In the genomic region with DNA sequence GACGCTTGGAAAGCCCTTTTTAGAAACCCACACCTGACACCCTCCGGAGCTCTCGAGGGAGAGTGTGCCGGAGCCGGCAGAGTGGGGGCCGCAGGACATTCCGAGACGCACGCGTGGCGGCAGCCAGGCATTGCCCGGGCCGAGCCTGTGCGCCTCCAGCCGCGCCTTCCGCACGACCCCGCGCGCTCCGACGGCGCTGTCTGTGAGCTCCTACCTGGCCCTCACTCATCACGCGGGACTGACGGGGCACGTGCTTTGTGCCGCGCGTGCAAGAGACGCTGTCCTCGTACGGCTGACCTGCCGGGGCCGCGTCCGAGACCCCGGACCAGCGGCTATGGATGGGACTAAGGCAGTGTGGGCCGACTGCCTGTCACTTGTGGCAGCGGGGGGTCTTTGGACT, we compare ENCODE assay signal across 1 cellular context.
TF ChIP-seq lines count a peak whose summit lies in the region.

No MANE protein-coding gene starts in this region.

TF ChIP-seq in K562, 482 proteins besides CTCF, POLR2A, EP300 and RAD21:
- TF ChIP-seq HDAC6 (IDR thresholded peaks at IDR 0.05; ENCODE audit: low read depth, low read length) (peak; percentile 48; the same call in 1 of the 2 replicates), ZNF282 (CRISPR knock-in tag; IDR thresholded peaks at IDR 0.05) (no peak)
TF ChIP-seq in K562: peak in this region for 1.
